ENCODE assay signal across 29 cellular contexts in the genomic region with DNA sequence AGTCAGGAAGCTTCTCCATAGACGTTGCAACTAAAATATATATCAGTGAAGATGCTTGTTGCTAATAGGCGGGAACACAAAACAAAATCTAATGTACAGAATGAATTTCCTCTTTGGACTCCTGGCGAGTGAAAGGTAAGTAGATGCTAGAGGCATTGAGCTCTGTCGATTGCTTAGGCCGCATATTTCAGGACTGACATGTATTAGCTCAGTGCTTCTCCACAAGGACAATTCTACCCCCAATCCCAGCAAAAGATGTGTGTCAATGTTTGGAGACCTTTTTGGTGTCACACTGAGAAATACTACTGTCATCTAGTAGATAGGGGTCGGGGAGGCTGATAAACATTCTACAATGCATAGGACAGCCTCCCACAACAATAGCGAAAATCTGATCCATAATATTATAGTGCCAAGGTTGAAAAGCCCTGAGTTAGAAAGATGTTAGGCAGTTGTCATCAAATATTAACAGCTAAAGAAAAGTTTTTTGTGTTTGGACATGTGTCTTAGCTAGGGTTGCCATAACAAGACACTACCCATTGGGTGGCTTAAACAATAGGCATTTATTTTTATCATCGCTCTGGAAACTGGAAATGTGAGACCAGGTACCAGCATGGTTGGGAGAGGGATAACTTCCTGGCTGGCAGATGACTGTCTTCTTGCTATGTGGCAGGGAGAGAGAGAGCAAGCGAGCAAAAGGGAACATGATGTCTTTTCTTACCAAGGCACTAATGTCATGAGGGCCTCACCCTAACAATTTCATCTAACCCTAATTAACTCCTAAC. TPM values are rescaled to one million over a fixed set of nuclear protein-coding genes. Genes with fewer than 3 reads are reported as not detected.
"Had no signal": no experiment of that assay in that cellular context is flagged by ENCODE, and none has a peak within 500 bp of the region (broad histone marks: within the 10 kb centered on the region; RNA-seq: fewer than 3 reads in every experiment).

No MANE protein-coding gene starts in this region.

- H3K27ac Mint-ChIP-seq: endodermal cell; naive thymus-derived CD4-positive, alpha-beta T cell; nephron; stimulated activated naive B cell treated with anti-CD40 and anti-IgM and Interleukin-4, amounts not matched to agents 10 μg/mL and 1 μg/mL and 100 μg/mL, for 72 hours; stimulated activated naive CD8-positive, alpha-beta T cell treated with anti-CD3 and anti-CD28 coated beads, Interleukin-15, Interleukin-2, amounts not matched to agents 100 ng/mL and 50 ng/mL, for 24 hours had no signal

- H3K9me3 ChIP-seq: gastrocnemius medialis, prostate gland, spleen, thoracic aorta, tibial nerve, upper lobe of right lung, uterus had no signal

- H3K9me3 Mint-ChIP-seq: dendritic cell treated with granulocyte-macrophage colony-stimulating factor and Interleukin-4, amounts not matched to agents 40 ng/mL and 50 ng/mL, for 4 days; endodermal cell; nephron; stimulated activated naive B cell treated with anti-CD40 and anti-IgM and Interleukin-4, amounts not matched to agents 10 μg/mL and 1 μg/mL and 100 μg/mL, for 72 hours; stimulated activated naive CD8-positive, alpha-beta T cell treated with anti-CD3 and anti-CD28 coated beads, Interleukin-15, Interleukin-2, amounts not matched to agents 100 ng/mL and 50 ng/mL, for 24 hours had no signal

- H3K36me3 ChIP-seq: gastrocnemius medialis, prostate gland, spleen, thoracic aorta, tibial nerve, upper lobe of right lung, uterus had no signal

- H3K27ac ChIP-seq: epithelial cell of prostate, gastrocnemius medialis, prostate gland, skin epidermis, spleen, thoracic aorta, tibial nerve, upper lobe of right lung, uterus had no signal

- H3K4me3 ChIP-seq: gastrocnemius medialis, prostate gland, skin epidermis, spleen, thoracic aorta, tibial nerve, upper lobe of right lung, uterus had no signal

- H3K27me3 Mint-ChIP-seq: dendritic cell treated with granulocyte-macrophage colony-stimulating factor and Interleukin-4, amounts not matched to agents 40 ng/mL and 50 ng/mL, for 4 days had no signal

- H3K27me3 ChIP-seq: gastrocnemius medialis, spleen, tibial nerve, upper lobe of right lung, uterus had no signal

- DNase-seq: effector CD8-positive, alpha-beta T cell; endodermal cell; foreskin fibroblast; gastrocnemius medialis; head of caudate nucleus; mesendoderm; midbrain; naive thymus-derived CD4-positive, alpha-beta T cell; nucleus accumbens; right cardiac atrium; spleen; stimulated activated naive B cell treated with anti-CD40 and anti-IgM and Interleukin-4, amounts not matched to agents 10 μg/mL and 1 μg/mL and 100 μg/mL, for 72 hours; upper lobe of right lung; uterus had no signal

- H3K4me3 Mint-ChIP-seq: dendritic cell treated with granulocyte-macrophage colony-stimulating factor and Interleukin-4, amounts not matched to agents 40 ng/mL and 50 ng/mL, for 4 days; endodermal cell; naive thymus-derived CD4-positive, alpha-beta T cell; nephron; stimulated activated naive B cell treated with anti-CD40 and anti-IgM and Interleukin-4, amounts not matched to agents 10 μg/mL and 1 μg/mL and 100 μg/mL, for 72 hours; stimulated activated naive CD8-positive, alpha-beta T cell treated with anti-CD3 and anti-CD28 coated beads, Interleukin-15, Interleukin-2, amounts not matched to agents 100 ng/mL and 50 ng/mL, for 24 hours had no signal

- ATAC-seq: esophagus mucosa; gastrocnemius medialis; left lobe of liver; naive thymus-derived CD4-positive, alpha-beta T cell; right cardiac atrium; stimulated activated naive B cell treated with anti-CD40 and anti-IgM and Interleukin-4, amounts not matched to agents 10 μg/mL and 1 μg/mL and 100 μg/mL, for 72 hours; upper lobe of right lung had no signal

- H3K36me3 Mint-ChIP-seq: naive thymus-derived CD4-positive, alpha-beta T cell; stimulated activated naive B cell treated with anti-CD40 and anti-IgM and Interleukin-4, amounts not matched to agents 10 μg/mL and 1 μg/mL and 100 μg/mL, for 72 hours had no signal

- H3K4me1 ChIP-seq: gastrocnemius medialis, prostate gland, tibial nerve, upper lobe of right lung, uterus had no signal

RNA-seq across cellular contexts. Expression of gene BCAS1, which starts 48.0 kb away (rescaled TPM):
- total RNA-seq: endodermal cell, glomerular endothelial cell, lung microvascular endothelial cell, osteocyte had no signal
- polyA plus RNA-seq: keratinocyte had no signal

RNA-seq across cellular contexts. Expression of gene CYP24A1, which starts 55.4 kb away (rescaled TPM):
- total RNA-seq: glomerular endothelial cell, left lobe of liver, lung microvascular endothelial cell, mucosa of gallbladder, osteocyte, right cardiac atrium, spleen, thoracic aorta, tibial nerve had no signal
- polyA plus RNA-seq: naive thymus-derived CD4-positive, alpha-beta T cell; right cardiac atrium; spleen had no signal
